In the genomic region with DNA sequence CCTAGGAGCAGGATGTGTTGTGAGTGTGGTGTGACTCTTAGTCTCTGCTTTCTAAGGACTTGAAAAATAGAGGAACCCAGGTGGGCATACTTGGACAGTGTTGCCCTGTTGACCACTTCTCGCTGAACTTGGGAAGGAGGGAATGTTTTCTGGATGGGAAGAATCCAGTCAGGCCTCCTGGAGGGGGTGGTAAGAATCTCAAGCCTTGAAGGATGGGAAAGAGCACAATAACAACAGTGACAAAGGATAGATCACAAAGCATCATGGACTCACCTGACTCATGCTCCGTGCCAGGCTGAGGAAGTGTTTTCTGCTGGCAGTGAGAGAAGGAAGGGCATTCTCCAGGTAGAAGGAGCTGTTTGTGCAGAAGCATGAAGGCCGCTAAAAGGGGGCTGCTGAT, we compare ENCODE assay signal across 35 cellular contexts. TPM values are rescaled to one million over a fixed set of nuclear protein-coding genes. Genes with fewer than 3 reads are reported as not detected.
DNase-seq lines count a peak whose midpoint lies in the region; ATAC-seq, FAIRE-seq and TF ChIP-seq lines count a peak whose summit lies in the region.
"Had no signal": no experiment of that assay in that cellular context is flagged by ENCODE, and none has a peak within 500 bp of the region (broad histone marks: within the 10 kb centered on the region; RNA-seq: fewer than 3 reads in every experiment).

No MANE protein-coding gene starts in this region.

- H3K9me3 Mint-ChIP-seq in activated CD4-positive, alpha-beta T cell treated with anti-CD3 and anti-CD28 coated beads for 36 hours (ENCODE audit: low read depth) = no peaks in the 10 kb centered on the region
- H3K9me3 Mint-ChIP-seq in stimulated activated effector memory CD8-positive, alpha-beta T cell treated with anti-CD3 and anti-CD28 coated beads, Interleukin-12 subunit alpha, Interleukin-12 subunit beta, amount 100 ng/mL, for 72 hours = no peaks in the 10 kb centered on the region
- H3K9me3 Mint-ChIP-seq in Caco-2 (ENCODE audit: unreplicated experiment) = no peaks in the 10 kb centered on the region
- H3K9me3 Mint-ChIP-seq: activated naive CD4-positive, alpha-beta T cell treated with anti-CD3 and anti-CD28 coated beads for 36 hours; CD8-positive, alpha-beta T cell; nephron had no signal

- no peaks in the 10 kb centered on the region for H3K9me3 ChIP-seq in Caco-2
- H3K9me3 ChIP-seq: gastroesophageal sphincter, HAP-1, mucosa of descending colon, pancreas, testis had no signal

- H3K36me3 ChIP-seq in bronchial epithelial cell (ENCODE audit: control insufficient read depth, insufficient read depth, low read length) (peaks cover 2% of the 10 kb centered on the region), Caco-2 (ENCODE audit: control insufficient read depth, insufficient read depth, low read length) (no peaks in the 10 kb centered on the region)

- no peak for ATAC-seq in activated CD4-positive, alpha-beta T cell treated with anti-CD3 and anti-CD28 coated beads for 36 hours
- no peak for ATAC-seq in stimulated activated effector memory CD8-positive, alpha-beta T cell treated with anti-CD3 and anti-CD28 coated beads, Interleukin-12 subunit alpha, Interleukin-12 subunit beta, amount 100 ng/mL, for 72 hours
- ATAC-seq: CD8-positive, alpha-beta T cell; gastroesophageal sphincter; left cardiac atrium; mucosa of descending colon; pancreas; stimulated activated naive CD8-positive, alpha-beta T cell treated with anti-CD3 and anti-CD28 coated beads, Interleukin-15, Interleukin-2, amounts not matched to agents 100 U/mL and 50 U/mL, for 24 hours had no signal

- H3K36me3 Mint-ChIP-seq in activated CD4-positive, alpha-beta T cell treated with anti-CD3 and anti-CD28 coated beads for 36 hours (ENCODE audit: low read depth) = peaks cover 34% of the 10 kb centered on the region
- H3K36me3 Mint-ChIP-seq in stimulated activated effector memory CD8-positive, alpha-beta T cell treated with anti-CD3 and anti-CD28 coated beads, Interleukin-12 subunit alpha, Interleukin-12 subunit beta, amount 100 ng/mL, for 72 hours = peaks cover 64% of the 10 kb centered on the region
- H3K36me3 Mint-ChIP-seq in Caco-2 (ENCODE audit: insufficient read depth, unreplicated experiment) = peaks cover 32% of the 10 kb centered on the region

- DNase-seq in activated CD4-positive, alpha-beta T cell treated with anti-CD3 and anti-CD28 coated beads for 36 hours = no peak
- DNase-seq in activated CD4-positive, alpha-beta T cell treated with anti-CD3 and anti-CD28 coated beads for 1 hour = no peak
- DNase-seq in HL-60 (ENCODE audit: low read depth in 1 of 2, low spot score in 1 of 2) = no peak
- no peak for DNase-seq in bronchial epithelial cell (ENCODE audit: low read depth)
- DNase-seq in stimulated activated effector memory CD8-positive, alpha-beta T cell treated with anti-CD3 and anti-CD28 coated beads, Interleukin-12 subunit alpha, Interleukin-12 subunit beta, amount 100 ng/mL, for 72 hours (ENCODE audit: low spot score in 2 of 2) = no peak
- no peak for DNase-seq in Caco-2
- DNase-seq in lower leg skin (ENCODE audit: low spot score in 2 of 2) = no peak
- no peak for DNase-seq in MV-4-11 (lab: John Stamatoyannopoulos, UW)
- DNase-seq: 8988T; activated CD4-positive, alpha-beta T cell treated with anti-CD3 and anti-CD28 coated beads, Interleukin-2, amount 50 U/mL, for 4 hours; activated naive CD4-positive, alpha-beta T cell treated with anti-CD3 and anti-CD28 coated beads for 36 hours; brain microvascular endothelial cell; CD8-positive, alpha-beta T cell; DMS 273 treated with DMSO at 0.1 percent for 48 hours; EL; left cardiac atrium; mammary epithelial cell; mucosa of descending colon; NCI-H1048; NCI-H1694 treated with DMSO at 0.1 percent for 48 hours; NCI-H2171 treated with DMSO at 0.1 percent for 48 hours; NCI-H510A; retina; stimulated activated naive CD8-positive, alpha-beta T cell treated with anti-CD3 and anti-CD28 coated beads, Interleukin-15, Interleukin-2, amounts not matched to agents 100 U/mL and 50 U/mL, for 24 hours; SW 1271; testis had no signal

- H3K27ac ChIP-seq in HL-60 (replicated peaks) = peak overlapping the region; percentile 24
- H3K27ac ChIP-seq: brain microvascular endothelial cell, gastroesophageal sphincter, hepatocyte, pancreas, testis had no signal

- no peak for TF ChIP-seq POLR2A in lower leg skin (IDR thresholded peaks at IDR 0.05)

- CTCF ChIA-PET in activated CD4-positive, alpha-beta T cell treated with anti-CD3 and anti-CD28 coated beads for 36 hours (lab: Charles Lee) = no interaction called here
- CTCF ChIA-PET in Caco-2 (lab: Charles Lee) = interaction anchor here (1.1 to 1.9 kb wide), 2 partner anchors 8 to 16 kb away, joined by 4 to 11 read pairs; a partner anchor contains a TSS

- H3K27me3 ChIP-seq in HL-60 (ENCODE audit: insufficient read depth, poor library complexity, severe bottlenecking) (no peaks in the 10 kb centered on the region), bronchial epithelial cell (ENCODE audit: control insufficient read depth, insufficient read depth, low read length) (no peaks in the 10 kb centered on the region), Caco-2 (replicated peaks; ENCODE audit: control insufficient read depth, insufficient read depth, low read length) (no peaks in the 10 kb centered on the region)
- H3K27me3 ChIP-seq: brain microvascular endothelial cell, gastroesophageal sphincter, hepatocyte, pancreas, testis had no signal

- peaks cover 7% of the 10 kb centered on the region for H3K4me1 ChIP-seq in Caco-2
- H3K4me1 ChIP-seq: HAP-1 had no signal

- POLR2A ChIA-PET in activated CD4-positive, alpha-beta T cell treated with anti-CD3 and anti-CD28 coated beads for 36 hours (lab: Charles Lee) = interaction anchor here (1.1 kb wide), 1 partner anchor 144 kb away, joined by 3 read pairs; no protein-coding TSS in a partner anchor
- POLR2A ChIA-PET in Caco-2 (lab: Charles Lee) = interaction anchor here (3.9 kb wide), 1 partner anchor 8 kb away, joined by 24 read pairs; a partner anchor contains a TSS

- intact Hi-C loops in activated CD4-positive, alpha-beta T cell treated with anti-CD3 and anti-CD28 coated beads for 36 hours (cut with DNase I, micrococcal nuclease) = no loop called here
- intact Hi-C loops in Caco-2 (cut with micrococcal nuclease; ENCODE audit: unreplicated experiment) = no loop called here
- intact Hi-C loops in lower leg skin (cut with DNase I; ENCODE audit: low total_unique reads) = no loop called here

- BruUV-seq in Caco-2 (replicated peaks; lab: Mats Ljungman, UMichigan) = no TSS peak

- TF ChIP-seq CTCF in HL-60 (IDR thresholded peaks at IDR 0.05; ENCODE audit: insufficient read depth, low read length) (no peak), bronchial epithelial cell (IDR thresholded peaks at IDR 0.05; ENCODE audit: insufficient read depth, low read length, severe bottlenecking) (no peak), Caco-2 (IDR thresholded peaks at IDR 0.05; ENCODE audit: insufficient read depth in 1 of 2, low read depth in 1 of 2, low read length in 1 of 2, severe bottlenecking in 1 of 2, unreplicated experiment in 1 of 2) (no peak), lower leg skin (IDR thresholded peaks at IDR 0.05) (no peak)

- peak overlapping the region; percentile 10 for H3K27ac Mint-ChIP-seq in activated CD4-positive, alpha-beta T cell treated with anti-CD3 and anti-CD28 coated beads for 36 hours
- H3K27ac Mint-ChIP-seq in stimulated activated effector memory CD8-positive, alpha-beta T cell treated with anti-CD3 and anti-CD28 coated beads, Interleukin-12 subunit alpha, Interleukin-12 subunit beta, amount 100 ng/mL, for 72 hours = peak overlapping the region; percentile 77
- no peak overlapping the region for H3K27ac Mint-ChIP-seq in Caco-2 (ENCODE audit: unreplicated experiment)
- H3K27ac Mint-ChIP-seq: activated naive CD4-positive, alpha-beta T cell treated with anti-CD3 and anti-CD28 coated beads for 36 hours had no signal

- no peak overlapping the region for H3K4me3 Mint-ChIP-seq in activated CD4-positive, alpha-beta T cell treated with anti-CD3 and anti-CD28 coated beads for 36 hours
- H3K4me3 Mint-ChIP-seq in stimulated activated effector memory CD8-positive, alpha-beta T cell treated with anti-CD3 and anti-CD28 coated beads, Interleukin-12 subunit alpha, Interleukin-12 subunit beta, amount 100 ng/mL, for 72 hours = no peak overlapping the region
- no peak overlapping the region for H3K4me3 Mint-ChIP-seq in Caco-2 (ENCODE audit: unreplicated experiment)
- H3K4me3 Mint-ChIP-seq: activated naive CD4-positive, alpha-beta T cell treated with anti-CD3 and anti-CD28 coated beads for 36 hours; CD8-positive, alpha-beta T cell; nephron had no signal

- H3K27me3 Mint-ChIP-seq in activated CD4-positive, alpha-beta T cell treated with anti-CD3 and anti-CD28 coated beads for 36 hours = no peaks in the 10 kb centered on the region
- H3K27me3 Mint-ChIP-seq in Caco-2 (ENCODE audit: insufficient read depth, unreplicated experiment) = no peaks in the 10 kb centered on the region

- H3K4me3 ChIP-seq in HL-60 (replicated peaks; ENCODE audit: insufficient read depth, low read length) = no peak overlapping the region
- H3K4me3 ChIP-seq in bronchial epithelial cell (ENCODE audit: low read depth, low read length) = no peak overlapping the region
- no peak overlapping the region for H3K4me3 ChIP-seq in Caco-2 (ENCODE audit: low read depth, low read length)
- no peak overlapping the region for H3K4me3 ChIP-seq in lower leg skin (ENCODE audit: low read depth, poor library complexity, severe bottlenecking)
- H3K4me3 ChIP-seq: gastroesophageal sphincter, HAP-1, hepatocyte, mucosa of descending colon, pancreas, skin epidermis, testis had no signal

- WGBS in lower leg skin, 2 donors = 92 to 93% methylated on average over 3 of the region's 3 CpGs

- no peaks in the 10 kb centered on the region for H3K4me1 Mint-ChIP-seq in activated CD4-positive, alpha-beta T cell treated with anti-CD3 and anti-CD28 coated beads for 36 hours
- peaks cover 6% of the 10 kb centered on the region for H3K4me1 Mint-ChIP-seq in stimulated activated effector memory CD8-positive, alpha-beta T cell treated with anti-CD3 and anti-CD28 coated beads, Interleukin-12 subunit alpha, Interleukin-12 subunit beta, amount 100 ng/mL, for 72 hours
- peaks cover 7% of the 10 kb centered on the region for H3K4me1 Mint-ChIP-seq in Caco-2 (ENCODE audit: low read depth, unreplicated experiment)
- H3K4me1 Mint-ChIP-seq: nephron had no signal

- peak; percentile 70 for FAIRE-seq in bronchial epithelial cell (lab: Jason Lieb, UNC)
- FAIRE-seq: GM12891, pancreas had no signal

RNA-seq across cellular contexts. Expression of a gene that starts 8.4 kb away (rescaled TPM):
- 10 to 100 TPM; 53.6 to 63.1 TPM for total RNA-seq in activated CD4-positive, alpha-beta T cell treated with anti-CD3 and anti-CD28 coated beads for 36 hours
- total RNA-seq in bronchial epithelial cell = 34.1 and 54.5 TPM in 2 replicates
- total RNA-seq in Caco-2 (2022) = 46.2 and 50.2 TPM in 2 replicates
- total RNA-seq in lower leg skin = 100 to 1,000 TPM in 1 of 4 donors, 10 to 100 TPM in 3; 69.7 to 116 (median 81.7) TPM

RNA-seq across cellular contexts. Expression of a gene that starts 9.7 kb away (rescaled TPM):
- total RNA-seq in activated CD4-positive, alpha-beta T cell treated with anti-CD3 and anti-CD28 coated beads for 36 hours = not detected
- 15.0 and 31.0 TPM in 2 replicates for total RNA-seq in bronchial epithelial cell
- total RNA-seq in Caco-2 (2022) = 237 and 271 TPM in 2 replicates
- total RNA-seq in lower leg skin = 100 to 1,000 TPM; 147 to 223 (median 172) TPM
- total RNA-seq: activated naive CD4-positive, alpha-beta T cell treated with anti-CD3 and anti-CD28 coated beads for 36 hours; CD8-positive, alpha-beta T cell; fibroblast of lung; LHCN-M2 had no signal

RNA-seq across cellular contexts. Expression of a gene that starts 17.7 kb away (rescaled TPM):
- 10 to 100 TPM; 50.0 to 53.3 TPM for total RNA-seq in activated CD4-positive, alpha-beta T cell treated with anti-CD3 and anti-CD28 coated beads for 36 hours
- total RNA-seq in bronchial epithelial cell (7.4 and 7.9 TPM in 2 replicates), Caco-2 (2022) (30.5 and 34.1 TPM in 2 replicates), lower leg skin (10 to 100 TPM; 60.7 to 85.3 (median 78.6) TPM)

RNA-seq across cellular contexts. Expression of a gene that starts 24.0 kb away (rescaled TPM):
- under 1 TPM; 0.26 to 0.43 TPM for total RNA-seq in activated CD4-positive, alpha-beta T cell treated with anti-CD3 and anti-CD28 coated beads for 36 hours
- total RNA-seq in bronchial epithelial cell = 0.26 and 1.3 TPM in 2 replicates
- total RNA-seq in Caco-2 (2022) = 1.4 and 1.6 TPM in 2 replicates
- total RNA-seq in lower leg skin = 10 to 100 TPM in 1 of 4 donors, 1 to 10 TPM in 3; 2.3 to 10.5 (median 3.3) TPM

RNA-seq across cellular contexts. Expression of a gene that starts 31.2 kb away (rescaled TPM):
- total RNA-seq in activated CD4-positive, alpha-beta T cell treated with anti-CD3 and anti-CD28 coated beads for 36 hours = 10 to 100 TPM; 59.6 to 64.2 TPM
- total RNA-seq in bronchial epithelial cell = 29.2 and 32.6 TPM in 2 replicates
- total RNA-seq in Caco-2 (2022) = 61.3 and 61.4 TPM in 2 replicates
- total RNA-seq in lower leg skin = 10 to 100 TPM; 43.7 to 95.5 (median 73.6) TPM

Comparison
In these comparisons a context has a peak if more than half of its experiments do, and no peak if none do; other contexts are left out.
1. RNA of a gene that starts 9.7 kb away (total RNA-seq): 237 to 271 TPM in Caco-2, 147 to 223 TPM in lower leg skin and 15.0 to 31.0 TPM in bronchial epithelial cell; not detected in activated CD4-positive, alpha-beta T cell treated with anti-CD3 and anti-CD28 coated beads for 36 hours; every median in the first group is over 10 times any median in the second.